12 cellular contexts compared by ENCODE assay signal in the genomic region with DNA sequence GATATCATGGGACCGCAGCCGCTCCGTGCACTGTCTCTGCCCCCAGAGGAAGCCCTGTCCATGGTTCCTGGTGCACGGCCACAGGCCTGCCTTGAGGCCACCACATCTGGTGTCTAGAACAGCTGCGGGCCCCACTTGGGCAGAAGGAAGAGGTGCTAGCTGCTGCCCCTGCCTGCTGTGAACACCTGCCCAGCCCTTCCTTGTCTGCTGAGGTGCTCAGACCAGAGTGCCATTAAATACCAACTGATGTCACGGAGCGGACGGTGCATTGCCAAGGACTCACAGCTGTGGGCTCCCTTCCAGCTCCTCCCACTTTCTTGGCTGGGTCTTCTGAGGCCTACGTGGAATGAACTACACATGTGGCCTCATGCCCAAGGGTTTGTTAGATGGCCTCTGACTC.
DNase-seq lines count a peak whose midpoint lies in the region; ATAC-seq, FAIRE-seq and TF ChIP-seq lines count a peak whose summit lies in the region.
"Had no signal": no experiment of that assay in that cellular context is flagged by ENCODE, and none has a peak within 500 bp of the region (broad histone marks: within the 10 kb centered on the region; RNA-seq: fewer than 3 reads in every experiment).

No MANE protein-coding gene starts in this region.

- DNase-seq in HepG2 (ENCODE audit: low spot score) = no peak
- no peak for DNase-seq in right lobe of liver
- DNase-seq in GM19238 (ENCODE audit: insufficient read length, low spot score) = no peak
- no peak for DNase-seq in activated effector memory CD4-positive, alpha-beta T cell treated with Interleukin-2 at 50 U/mL for 16 hours
- DNase-seq in OCI-M1 (lab: John Stamatoyannopoulos, UW) = no peak
- no peak for DNase-seq in AG20443 (ENCODE audit: low spot score)
- DNase-seq: activated T-cell treated with anti-CD3 and anti-CD28 coated beads, Interleukin-2, amount 50 U/mL, for 48 hours; hypothalamus; MV-4-11 had no signal

- intact Hi-C loops in HepG2 (cut with micrococcal nuclease; ENCODE audit: unreplicated experiment) (no loop called here), right lobe of liver (cut with DNase I) (no loop called here)

- H3K4me1 ChIP-seq in HepG2 (ENCODE audit: insufficient read depth, low read length) (peaks cover 35% of the 10 kb centered on the region), right lobe of liver (no peaks in the 10 kb centered on the region), OCI-LY3 (ENCODE audit: low read length) (peaks cover 89% of the 10 kb centered on the region), gastroesophageal sphincter (peaks cover 0 to 17% (median 3%) of the 10 kb centered on the region in 3 donors)

- BruUV-seq in HepG2 (replicated peaks; lab: Mats Ljungman, UMichigan) = no TSS peak

- TF ChIP-seq POLR2A in HepG2 (IDR thresholded peaks at IDR 0.05; ENCODE audit: insufficient read depth in 1 of 2, low read depth in 2 of 2, low read length in 2 of 2) (no peak), right lobe of liver (IDR thresholded peaks at IDR 0.05) (no peak), gastroesophageal sphincter (IDR thresholded peaks at IDR 0.05) (no peak)

- no peaks in the 10 kb centered on the region for H4K20me1 ChIP-seq in HepG2 (ENCODE audit: insufficient read depth, low read length)
- no peaks in the 10 kb centered on the region for H4K20me1 ChIP-seq in OCI-LY3 (ENCODE audit: insufficient read depth, low read length)

- 76% methylated on average over 4 of the region's 9 CpGs for WGBS in HepG2 (ENCODE audit: low lambda C conversion rate)
- WGBS in right lobe of liver (ENCODE audit: insufficient coverage, low coverage, low lambda C conversion rate, missing lambda C conversion rate) = 80% methylated on average over 2 of the region's 9 CpGs
- 10% methylated on average over 4 of the region's 9 CpGs; no CpG with 5 or more reads in 1 of the 2 donors for WGBS in gastroesophageal sphincter (ENCODE audit: low coverage in 1 of 2), 2 donors

- H2AFZ ChIP-seq in HepG2 (ENCODE audit: low read length) = no peak overlapping the region
- H2AFZ ChIP-seq in OCI-LY3 (ENCODE audit: low read depth, low read length) = no peak overlapping the region

- H3K27ac ChIP-seq in HepG2 (ENCODE audit: extremely low read length, insufficient read depth, low read length) = peak overlapping the region; percentile 20
- no peak overlapping the region for H3K27ac ChIP-seq in right lobe of liver
- H3K27ac ChIP-seq in OCI-LY3 (ENCODE audit: low read length) = peak overlapping the region; percentile 96
- no peak overlapping the region for H3K27ac ChIP-seq in gastroesophageal sphincter

- TF ChIP-seq EP300 in HepG2 (IDR thresholded peaks at IDR 0.05; ENCODE audit: low read depth in 2 of 2, low read length in 2 of 2) (no peak), HepG2 (CRISPR knock-in tag; IDR thresholded peaks at IDR 0.05; ENCODE audit: borderline replicate concordance) (no peak), gastroesophageal sphincter (IDR thresholded peaks at IDR 0.05) (no peak)

- H3K79me2 ChIP-seq in HepG2 (ENCODE audit: insufficient read depth, low read length) (no peaks in the 10 kb centered on the region), OCI-LY3 (ENCODE audit: low read length) (no peaks in the 10 kb centered on the region)

- no peak overlapping the region for H3K9ac ChIP-seq in HepG2 (ENCODE audit: insufficient read depth, low read depth, low read length)
- H3K9ac ChIP-seq in OCI-LY3 (ENCODE audit: low read length) = peak overlapping the region; percentile 77

- H3K4me2 ChIP-seq in HepG2 (ENCODE audit: low read depth, low read length) (no peak overlapping the region), OCI-LY3 (ENCODE audit: low read length) (peak overlapping the region; percentile 82)

- CTCF ChIA-PET in HepG2 (lab: Yijun Ruan, JAX; ENCODE audit: low intra/inter-chr PET ratio, low total read pairs) = no interaction called here

- H3K9me3 ChIP-seq in HepG2 (ENCODE audit: low read length) (no peaks in the 10 kb centered on the region), right lobe of liver (no peaks in the 10 kb centered on the region), OCI-LY3 (ENCODE audit: insufficient read depth, low read length) (no peaks in the 10 kb centered on the region), gastroesophageal sphincter (no peaks in the 10 kb centered on the region)

- no peak for FAIRE-seq in HepG2 (lab: Jason Lieb, UNC)
- FAIRE-seq: colon had no signal

- in situ Hi-C loops in HepG2 (cut with HindIII; ENCODE audit: extremely low pct_ligation_motif_present, low pct_unique_long_range_greater_than_20kb) = no loop called here

- H3K36me3 ChIP-seq in HepG2 (replicated peaks in 1 of 2; ENCODE audit: control insufficient read depth in 1 of 2, insufficient read depth in 2 of 2, low read length in 2 of 2) (peaks cover 0 to 3% of the 10 kb centered on the region in 2 experiments; a peak in 1 of 5 replicates), right lobe of liver (no peaks in the 10 kb centered on the region), OCI-LY3 (replicated peaks; ENCODE audit: low read depth, low read length) (no peaks in the 10 kb centered on the region), gastroesophageal sphincter (no peaks in the 10 kb centered on the region)

- no peak for TF ChIP-seq RAD21 in HepG2 (CRISPR knock-in tag; IDR thresholded peaks at IDR 0.05)

- H3K27me3 ChIP-seq in HepG2 (ENCODE audit: control insufficient read depth in 1 of 2, insufficient read depth in 2 of 2, low read length in 2 of 2) (no peaks in the 10 kb centered on the region), right lobe of liver (no peaks in the 10 kb centered on the region), OCI-LY3 (ENCODE audit: low read depth, low read length) (no peaks in the 10 kb centered on the region), gastroesophageal sphincter (no peaks in the 10 kb centered on the region)

- POLR2A ChIA-PET in HepG2 (lab: Yijun Ruan, JAX) = no interaction called here

- TF ChIP-seq CTCF in HepG2 (CRISPR knock-in tag; IDR thresholded peaks at IDR 0.05) (no peak), right lobe of liver (IDR thresholded peaks at IDR 0.05) (no peak), OCI-LY3 (IDR thresholded peaks at IDR 0.05; ENCODE audit: low read depth, low read length) (no peak), gastroesophageal sphincter (IDR thresholded peaks at IDR 0.05) (no peak)

- H3K4me3 ChIP-seq in HepG2 (replicated peaks in 1 of 3; ENCODE audit: insufficient read depth in 1 of 3, low read depth in 2 of 3, low read length in 3 of 3) (no peak overlapping the region), right lobe of liver (no peak overlapping the region), OCI-LY3 (ENCODE audit: low read length) (no peak overlapping the region), gastroesophageal sphincter (no peak overlapping the region)

- ATAC-seq in HepG2 (peak; percentile 14), right lobe of liver (no peak), gastroesophageal sphincter (peak; percentile 23)

TF ChIP-seq in HepG2, 621 proteins besides CTCF, POLR2A, EP300 and RAD21:
- no peak for TF ChIP-seq ZNF24 (IDR thresholded peaks at IDR 0.05)
- peak; percentile 16 to 69; a peak in 3 of 4 replicates for TF ChIP-seq REST (IDR thresholded peaks at IDR 0.05; ENCODE audit: borderline replicate concordance in 1 of 2, low read depth in 1 of 2, low read length in 2 of 2)
- TF ChIP-seq ZNF30 (CRISPR knock-in tag; IDR thresholded peaks at IDR 0.05) = 0 out of 2 replicates have a peak, but pooled peaks have one; percentile 30
- TF ChIP-seq, protein P1, sequence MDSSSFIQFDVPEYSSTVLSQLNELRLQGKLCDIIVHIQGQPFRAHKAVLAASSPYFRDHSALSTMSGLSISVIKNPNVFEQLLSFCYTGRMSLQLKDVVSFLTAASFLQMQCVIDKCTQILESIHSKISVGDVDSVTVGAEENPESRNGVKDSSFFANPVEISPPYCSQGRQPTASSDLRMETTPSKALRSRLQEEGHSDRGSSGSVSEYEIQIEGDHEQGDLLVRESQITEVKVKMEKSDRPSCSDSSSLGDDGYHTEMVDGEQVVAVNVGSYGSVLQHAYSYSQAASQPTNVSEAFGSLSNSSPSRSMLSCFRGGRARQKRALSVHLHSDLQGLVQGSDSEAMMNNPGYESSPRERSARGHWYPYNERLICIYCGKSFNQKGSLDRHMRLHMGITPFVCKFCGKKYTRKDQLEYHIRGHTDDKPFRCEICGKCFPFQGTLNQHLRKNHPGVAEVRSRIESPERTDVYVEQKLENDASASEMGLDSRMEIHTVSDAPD (CRISPR knock-in tag; IDR thresholded peaks at IDR 0.05) = no peak

Comparison
In these comparisons a context has a peak if more than half of its experiments do, and no peak if none do; other contexts are left out.
1. ATAC-seq: peak in HepG2 (single experiment) and gastroesophageal sphincter (single experiment); none in right lobe of liver (0 of 4).
2. H3K27ac ChIP-seq: peak in HepG2 (single experiment) and OCI-LY3 (single experiment); none in right lobe of liver (0 of 3) and gastroesophageal sphincter (0 of 4).